In the genomic region with DNA sequence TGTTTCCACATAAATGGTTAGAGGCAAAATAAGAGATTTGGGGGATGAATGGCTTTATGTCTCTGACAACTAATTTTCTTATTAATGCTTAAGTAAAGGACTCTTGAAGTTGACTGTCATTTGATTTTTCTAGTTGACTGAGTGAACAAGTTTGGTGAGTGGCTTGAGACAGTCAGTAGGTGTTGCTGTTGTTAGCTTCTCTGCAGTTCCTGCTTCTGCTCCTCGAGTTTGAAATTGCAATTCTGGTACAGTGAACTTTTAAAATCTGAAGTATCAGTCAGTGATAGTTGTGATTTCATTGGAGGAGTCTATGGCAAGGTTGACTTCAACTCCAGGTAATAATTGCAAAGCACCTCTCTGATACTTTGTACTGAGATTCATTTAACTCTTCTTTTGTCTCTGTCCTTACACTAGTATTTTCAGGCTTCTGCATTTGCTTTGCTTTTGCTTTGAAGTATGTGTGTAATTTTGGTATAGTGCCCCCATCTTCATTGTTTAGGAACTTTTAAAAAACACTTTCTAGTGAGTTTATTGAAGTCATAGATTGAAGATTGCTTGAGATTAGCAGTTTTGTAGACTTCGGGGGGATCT, we compare ENCODE assay signal across 1 cellular context.
TF ChIP-seq lines count a peak whose summit lies in the region.

No MANE protein-coding gene starts in this region.

TF ChIP-seq in K562, 482 proteins besides CTCF, POLR2A, EP300 and RAD21 (continued from another document):
- TF ChIP-seq, protein P1, sequence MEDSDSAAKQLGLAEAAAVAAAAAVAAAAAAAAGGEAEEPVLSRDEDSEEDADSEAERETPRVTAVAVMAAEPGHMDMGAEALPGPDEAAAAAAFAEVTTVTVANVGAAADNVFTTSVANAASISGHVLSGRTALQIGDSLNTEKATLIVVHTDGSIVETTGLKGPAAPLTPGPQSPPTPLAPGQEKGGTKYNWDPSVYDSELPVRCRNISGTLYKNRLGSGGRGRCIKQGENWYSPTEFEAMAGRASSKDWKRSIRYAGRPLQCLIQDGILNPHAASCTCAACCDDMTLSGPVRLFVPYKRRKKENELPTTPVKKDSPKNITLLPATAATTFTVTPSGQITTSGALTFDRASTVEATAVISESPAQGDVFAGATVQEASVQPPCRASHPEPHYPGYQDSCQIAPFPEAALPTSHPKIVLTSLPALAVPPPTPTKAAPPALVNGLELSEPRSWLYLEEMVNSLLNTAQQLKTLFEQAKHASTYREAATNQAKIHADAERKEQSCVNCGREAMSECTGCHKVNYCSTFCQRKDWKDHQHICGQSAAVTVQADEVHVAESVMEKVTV (CRISPR knock-in tag; IDR thresholded peaks at IDR 0.05) = peak; percentile 66
- TF ChIP-seq KDM5B (IDR thresholded peaks at IDR 0.05; ENCODE audit: insufficient replicate concordance, low read depth, low read length) (no peak), SPI1 (IDR thresholded peaks at IDR 0.05; ENCODE audit: borderline replicate concordance, low read depth, low read length) (0 out of 2 replicates have a peak, but pooled peaks have one; percentile 17), POLR2B (IDR thresholded peaks at IDR 0.05; ENCODE audit: low read depth, partially characterized antibody) (no peak)
TF ChIP-seq in K562: peak in this region for 4.
